In genomic region chr14:101573289-101573688, GRCh38 we compare ENCODE assay signal across 38 cellular contexts. TPM values are rescaled to one million over a fixed set of nuclear protein-coding genes. Genes with fewer than 3 reads are reported as not detected.
"Had no signal": no experiment of that assay in that cellular context is flagged by ENCODE, and none has a peak within 500 bp of the region (broad histone marks: within the 10 kb centered on the region; RNA-seq: fewer than 3 reads in every experiment).

No MANE protein-coding gene starts in this region.

- H3K27me3 ChIP-seq: body of pancreas, colonic mucosa had no signal

- ATAC-seq: activated CD4-positive, CD25-positive, alpha-beta regulatory T cell treated with anti-CD3 and anti-CD28 coated beads, Interleukin-2, amount 50 U/mL, for 24 hours; activated CD8-positive, alpha-beta memory T cell treated with anti-CD3 and anti-CD28 coated beads, Interleukin-2, amount 10 ng/mL, durations not matched to agents 7 days and 5 days; activated CD8-positive, alpha-beta T cell treated with anti-CD3 and anti-CD28 coated beads, Interleukin-2, amount 10 ng/mL, durations not matched to agents 7 days and 5 days; activated naive CD8-positive, alpha-beta T cell treated with anti-CD3 and anti-CD28 coated beads, Interleukin-2, amount 50 U/mL, for 24 hours; body of pancreas; gastroesophageal sphincter; T-helper 17 cell had no signal

- H3K4me1 ChIP-seq: adrenal gland, body of pancreas, colonic mucosa, esophagus squamous epithelium, gastroesophageal sphincter had no signal

- H3K4me3 ChIP-seq: adrenal gland, body of pancreas, colonic mucosa, esophagus squamous epithelium, gastroesophageal sphincter had no signal

- H3K27ac ChIP-seq: adrenal gland, body of pancreas, colonic mucosa, epithelial cell of prostate, esophagus squamous epithelium, gastroesophageal sphincter, WERI-Rb-1 had no signal

- DNase-seq: activated B cell treated with CpG ODN at 0.5 μM for 24 hours; activated CD4-positive, alpha-beta T cell treated with anti-CD3 and anti-CD28 coated beads for 48 hours; activated CD4-positive, alpha-beta T cell treated with anti-CD3 and anti-CD28 coated beads, Interleukin-2, amount 50 U/mL, for 1 hour; activated CD4-positive, alpha-beta T cell treated with anti-CD3 and anti-CD28 coated beads, Interleukin-2, amount 50 U/mL, for 48 hours; activated CD8-positive, alpha-beta memory T cell treated with anti-CD3 and anti-CD28 coated beads, Interleukin-2, amount 10 ng/mL, durations not matched to agents 7 days and 5 days; activated CD8-positive, alpha-beta memory T cell treated with anti-CD3 and anti-CD28 coated beads, Interleukin-2, amount 50 U/mL, for 4 hours; activated CD8-positive, alpha-beta T cell treated with anti-CD3 and anti-CD28 coated beads, Interleukin-2, amount 10 ng/mL, durations not matched to agents 7 days and 5 days; activated effector memory CD4-positive, alpha-beta T cell treated with anti-CD3 and anti-CD28 coated beads, Interleukin-2, amount 50 U/mL, for 16 hours; activated naive CD4-positive, alpha-beta T cell treated with anti-CD3 and anti-CD28 coated beads for 36 hours; activated naive CD8-positive, alpha-beta T cell treated with anti-CD3 and anti-CD28 coated beads for 36 hours; activated naive CD8-positive, alpha-beta T cell treated with anti-CD3 and anti-CD28 coated beads, Interleukin-2, amount 50 U/mL, for 24 hours; activated T-cell treated with anti-CD3 and anti-CD28 coated beads, Interleukin-2, amount 50 U/mL, for 1 hour; activated T-cell treated with anti-CD3 and anti-CD28 coated beads, Interleukin-2, amount 50 U/mL, for 48 hours; adrenal gland; amygdala; aorta; body of pancreas; caudate nucleus; colonic mucosa; effector CD8-positive, alpha-beta T cell; esophagus squamous epithelium; foreskin melanocyte; T-helper 1 cell; T-helper 17 cell; T1000; WERI-Rb-1 had no signal

- H3K9me3 ChIP-seq: adrenal gland, body of pancreas, colonic mucosa, esophagus squamous epithelium, gastroesophageal sphincter had no signal

- H3K36me3 ChIP-seq: adrenal gland, colonic mucosa, esophagus squamous epithelium, gastroesophageal sphincter, WERI-Rb-1 had no signal

- FAIRE-seq: endometrium, endothelial cell of umbilical vein had no signal

RNA-seq across cellular contexts. Expression of gene DIO3, which starts 12.0 kb away (rescaled TPM):
- total RNA-seq: activated B cell treated with CpG ODN at 0.5 μM for 24 hours; activated CD8-positive, alpha-beta memory T cell treated with anti-CD3 and anti-CD28 coated beads for 36 hours; activated CD8-positive, alpha-beta memory T cell treated with anti-CD3 and anti-CD28 coated beads, Interleukin-2, amount 10 ng/mL, durations not matched to agents 7 days and 5 days; activated CD8-positive, alpha-beta T cell treated with anti-CD3 and anti-CD28 coated beads, Interleukin-2, amount 10 ng/mL, durations not matched to agents 7 days and 5 days; activated naive CD4-positive, alpha-beta T cell treated with anti-CD3 and anti-CD28 coated beads for 36 hours; activated naive CD8-positive, alpha-beta T cell treated with anti-CD3 and anti-CD28 coated beads for 36 hours; activated T-helper 1 cell treated with anti-CD3 and anti-CD28 coated beads, Interleukin-12 subunit alpha, Interleukin-12 subunit beta, Interleukin-2, Interleukin-4 antibody, amounts not matched to agents 30 ng/mL and 10 ng/mL and 1 ng/mL, durations not matched to agents 14 hours and 24 hours and 36 hours; activated T-helper 2 cell treated with anti-CD3 and anti-CD28 coated beads, Interferon-gamma antibody, Interleukin-2, Interleukin-4, amounts not matched to agents 10 μg/mL and 5 μg/mL and 100 μg/mL, durations not matched to agents 14 hours and 24 hours and 36 hours; dermis microvascular lymphatic vessel endothelial cell; endothelial cell of umbilical vein; fibroblast of villous mesenchyme; glomerular endothelial cell; T-helper 17 cell had no signal
- polyA plus RNA-seq: endothelial cell of umbilical vein, fibroblast of lung had no signal
